Comparison of ENCODE assay signal across 1 cellular context in genomic region chr13:51921790-51922740, GRCh38.
TF ChIP-seq lines count a peak whose summit lies in the region.

No MANE protein-coding gene starts in this region.

TF ChIP-seq in K562, 482 proteins besides CTCF, POLR2A, EP300 and RAD21 (continued from another document and continues in another):
- no peak for TF ChIP-seq YY1 (IDR thresholded peaks at IDR 0.05; ENCODE audit: borderline replicate concordance in 1 of 3, control insufficient read depth in 1 of 3, extremely low read depth in 1 of 3, insufficient read depth in 3 of 3, insufficient read length in 1 of 3, insufficient replicate concordance in 2 of 3, low read depth in 1 of 3, low read length in 2 of 3)
- no peak for TF ChIP-seq HMGN3 (IDR thresholded peaks at IDR 0.05; ENCODE audit: borderline replicate concordance, extremely low read depth, insufficient read length, low read depth, low read length)
- TF ChIP-seq THAP7 (CRISPR knock-in tag; IDR thresholded peaks at IDR 0.05), result no peak
- no peak for TF ChIP-seq CREB5 (CRISPR knock-in tag; IDR thresholded peaks at IDR 0.05)
- TF ChIP-seq ZBTB26 (CRISPR knock-in tag; IDR thresholded peaks at IDR 0.05), result no peak
- TF ChIP-seq RBM34 (IDR thresholded peaks at IDR 0.05; ENCODE audit: borderline replicate concordance, insufficient read depth, low read length), result no peak
- peak; percentile 45 for TF ChIP-seq EGR1 (conservative IDR thresholded peaks at IDR 0.05)
- peak; percentile 74; the same call in 1 of the 2 replicates for TF ChIP-seq PML (IDR thresholded peaks at IDR 0.05; ENCODE audit: low read length)
- no peak for TF ChIP-seq NCOA6 (IDR thresholded peaks at IDR 0.05)
- TF ChIP-seq MAFG (tag; conservative IDR thresholded peaks at IDR 0.05), result 0 out of 2 replicates have a peak, but pooled peaks have one; percentile 13
- no peak for TF ChIP-seq CREB3L1 (IDR thresholded peaks at IDR 0.05; ENCODE audit: borderline replicate concordance, low read depth)
- TF ChIP-seq ELF4 (CRISPR knock-in tag; IDR thresholded peaks at IDR 0.05), result no peak
- TF ChIP-seq FOXO4 (CRISPR knock-in tag; IDR thresholded peaks at IDR 0.05), result no peak
- TF ChIP-seq ETV6 (IDR thresholded peaks at IDR 0.05; ENCODE audit: borderline replicate concordance in 1 of 2, low read depth in 2 of 2, low read length in 1 of 2), result peak in 1 of 2 experiments; percentile 50; a peak in 1 of 4 replicates
- no peak for TF ChIP-seq ETV6 (CRISPR knock-in tag; IDR thresholded peaks at IDR 0.05; ENCODE audit: borderline replicate concordance)
- TF ChIP-seq POLR2G (IDR thresholded peaks at IDR 0.05; ENCODE audit: low read depth, low read length), result no peak
- TF ChIP-seq ZNF395 (CRISPR knock-in tag; IDR thresholded peaks at IDR 0.05), result peak; percentile 86
- TF ChIP-seq CHD2 (IDR thresholded peaks at IDR 0.05; ENCODE audit: low read depth, low read length), result no peak
- TF ChIP-seq CREB1 (IDR thresholded peaks at IDR 0.05), result 0 out of 2 replicates have a peak, but pooled peaks have one; percentile 43
- TF ChIP-seq CREB1 (CRISPR knock-in tag; IDR thresholded peaks at IDR 0.05), result no peak
- TF ChIP-seq RBM22 (IDR thresholded peaks at IDR 0.05; ENCODE audit: low read depth, low read length, poor library complexity, severe bottlenecking), result no peak
- peak; percentile 59; the same call in 1 of the 2 replicates for TF ChIP-seq POLR2AphosphoS5 (IDR thresholded peaks at IDR 0.05; ENCODE audit: control insufficient read depth, insufficient read depth, low read depth, low read length)
- no peak for TF ChIP-seq NKRF (IDR thresholded peaks at IDR 0.05; ENCODE audit: borderline replicate concordance)
- no peak for TF ChIP-seq COPS2 (conservative IDR thresholded peaks at IDR 0.05)
- TF ChIP-seq CREB3 (tag; conservative IDR thresholded peaks at IDR 0.05; ENCODE audit: low read depth), result no peak; the same call in 1 of the 2 replicates
- TF ChIP-seq TBL1XR1 (IDR thresholded peaks at IDR 0.05; ENCODE audit: low read length in 2 of 2), result peak in 1 of 2 experiments; percentile 66; a peak in 1 of 4 replicates
- TF ChIP-seq PKNOX1 (IDR thresholded peaks at IDR 0.05), result no peak
- no peak for TF ChIP-seq RNF219 (CRISPR knock-in tag; IDR thresholded peaks at IDR 0.05)
- no peak for TF ChIP-seq NFXL1 (CRISPR knock-in tag; IDR thresholded peaks at IDR 0.05)
- TF ChIP-seq TFE3 (CRISPR knock-in tag; IDR thresholded peaks at IDR 0.05), result no peak
- no peak for TF ChIP-seq ZNF785 (CRISPR knock-in tag; IDR thresholded peaks at IDR 0.05)
- no peak for TF ChIP-seq PCBP2 (IDR thresholded peaks at IDR 0.05; ENCODE audit: low read depth, low read length, poor library complexity, severe bottlenecking)
- no peak for TF ChIP-seq ILK (tag; IDR thresholded peaks at IDR 0.05; ENCODE audit: borderline replicate concordance, low read depth)
- TF ChIP-seq ARID3A (IDR thresholded peaks at IDR 0.05; ENCODE audit: borderline replicate concordance, low read depth, low read length), result 0 out of 2 replicates have a peak, but pooled peaks have one; percentile 31
- no peak for TF ChIP-seq ZNF586 (CRISPR knock-in tag; conservative IDR thresholded peaks at IDR 0.05)
- TF ChIP-seq MTA2 (IDR thresholded peaks at IDR 0.05; ENCODE audit: low read depth), result peak; percentile 71
- no peak for TF ChIP-seq ZNF583 (CRISPR knock-in tag; IDR thresholded peaks at IDR 0.05)
- TF ChIP-seq TGIF2 (CRISPR knock-in tag; IDR thresholded peaks at IDR 0.05), result no peak
- no peak for TF ChIP-seq ZNF146 (CRISPR knock-in tag; IDR thresholded peaks at IDR 0.05; ENCODE audit: unreplicated experiment)
- TF ChIP-seq SUPT5H (IDR thresholded peaks at IDR 0.05), result no peak
- TF ChIP-seq HDAC6 (IDR thresholded peaks at IDR 0.05; ENCODE audit: low read depth, low read length), result no peak
- TF ChIP-seq TSC22D4 (tag; IDR thresholded peaks at IDR 0.05), result no peak
